In the genomic region with DNA sequence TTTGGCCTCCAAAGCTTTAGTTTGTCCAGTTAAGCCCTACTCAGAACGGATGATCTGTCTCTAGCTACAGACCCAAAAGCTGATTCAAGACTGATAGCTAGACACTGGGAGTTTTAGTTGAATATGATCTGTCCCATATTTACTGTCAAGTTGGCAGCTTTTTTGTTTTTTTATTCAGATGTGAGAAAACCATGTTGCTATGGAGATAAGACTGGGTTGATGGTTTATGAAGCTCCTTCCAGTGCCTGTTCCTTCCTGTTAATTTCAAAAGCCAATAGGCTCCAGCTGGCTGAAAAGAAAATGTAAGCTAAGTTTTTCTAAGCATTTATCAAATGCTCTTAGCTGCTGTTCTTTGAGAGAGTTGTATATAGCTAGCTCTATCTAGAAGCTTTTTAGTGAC, we compare ENCODE assay signal across 1 cellular context.
TF ChIP-seq lines count a peak whose summit lies in the region.

No MANE protein-coding gene starts in this region.

TF ChIP-seq in GM23338, 12 proteins besides CTCF, POLR2A, EP300 and RAD21:
- no peak for TF ChIP-seq CREB1 (CRISPR knock-in tag; IDR thresholded peaks at IDR 0.05; ENCODE audit: low read depth)
- no peak for TF ChIP-seq EZH2 (IDR thresholded peaks at IDR 0.05; ENCODE audit: low read depth, unreplicated experiment)
- TF ChIP-seq EZH2phosphoT487 (IDR thresholded peaks at IDR 0.05; ENCODE audit: unreplicated experiment), result no peak
- TF ChIP-seq, protein P1, sequence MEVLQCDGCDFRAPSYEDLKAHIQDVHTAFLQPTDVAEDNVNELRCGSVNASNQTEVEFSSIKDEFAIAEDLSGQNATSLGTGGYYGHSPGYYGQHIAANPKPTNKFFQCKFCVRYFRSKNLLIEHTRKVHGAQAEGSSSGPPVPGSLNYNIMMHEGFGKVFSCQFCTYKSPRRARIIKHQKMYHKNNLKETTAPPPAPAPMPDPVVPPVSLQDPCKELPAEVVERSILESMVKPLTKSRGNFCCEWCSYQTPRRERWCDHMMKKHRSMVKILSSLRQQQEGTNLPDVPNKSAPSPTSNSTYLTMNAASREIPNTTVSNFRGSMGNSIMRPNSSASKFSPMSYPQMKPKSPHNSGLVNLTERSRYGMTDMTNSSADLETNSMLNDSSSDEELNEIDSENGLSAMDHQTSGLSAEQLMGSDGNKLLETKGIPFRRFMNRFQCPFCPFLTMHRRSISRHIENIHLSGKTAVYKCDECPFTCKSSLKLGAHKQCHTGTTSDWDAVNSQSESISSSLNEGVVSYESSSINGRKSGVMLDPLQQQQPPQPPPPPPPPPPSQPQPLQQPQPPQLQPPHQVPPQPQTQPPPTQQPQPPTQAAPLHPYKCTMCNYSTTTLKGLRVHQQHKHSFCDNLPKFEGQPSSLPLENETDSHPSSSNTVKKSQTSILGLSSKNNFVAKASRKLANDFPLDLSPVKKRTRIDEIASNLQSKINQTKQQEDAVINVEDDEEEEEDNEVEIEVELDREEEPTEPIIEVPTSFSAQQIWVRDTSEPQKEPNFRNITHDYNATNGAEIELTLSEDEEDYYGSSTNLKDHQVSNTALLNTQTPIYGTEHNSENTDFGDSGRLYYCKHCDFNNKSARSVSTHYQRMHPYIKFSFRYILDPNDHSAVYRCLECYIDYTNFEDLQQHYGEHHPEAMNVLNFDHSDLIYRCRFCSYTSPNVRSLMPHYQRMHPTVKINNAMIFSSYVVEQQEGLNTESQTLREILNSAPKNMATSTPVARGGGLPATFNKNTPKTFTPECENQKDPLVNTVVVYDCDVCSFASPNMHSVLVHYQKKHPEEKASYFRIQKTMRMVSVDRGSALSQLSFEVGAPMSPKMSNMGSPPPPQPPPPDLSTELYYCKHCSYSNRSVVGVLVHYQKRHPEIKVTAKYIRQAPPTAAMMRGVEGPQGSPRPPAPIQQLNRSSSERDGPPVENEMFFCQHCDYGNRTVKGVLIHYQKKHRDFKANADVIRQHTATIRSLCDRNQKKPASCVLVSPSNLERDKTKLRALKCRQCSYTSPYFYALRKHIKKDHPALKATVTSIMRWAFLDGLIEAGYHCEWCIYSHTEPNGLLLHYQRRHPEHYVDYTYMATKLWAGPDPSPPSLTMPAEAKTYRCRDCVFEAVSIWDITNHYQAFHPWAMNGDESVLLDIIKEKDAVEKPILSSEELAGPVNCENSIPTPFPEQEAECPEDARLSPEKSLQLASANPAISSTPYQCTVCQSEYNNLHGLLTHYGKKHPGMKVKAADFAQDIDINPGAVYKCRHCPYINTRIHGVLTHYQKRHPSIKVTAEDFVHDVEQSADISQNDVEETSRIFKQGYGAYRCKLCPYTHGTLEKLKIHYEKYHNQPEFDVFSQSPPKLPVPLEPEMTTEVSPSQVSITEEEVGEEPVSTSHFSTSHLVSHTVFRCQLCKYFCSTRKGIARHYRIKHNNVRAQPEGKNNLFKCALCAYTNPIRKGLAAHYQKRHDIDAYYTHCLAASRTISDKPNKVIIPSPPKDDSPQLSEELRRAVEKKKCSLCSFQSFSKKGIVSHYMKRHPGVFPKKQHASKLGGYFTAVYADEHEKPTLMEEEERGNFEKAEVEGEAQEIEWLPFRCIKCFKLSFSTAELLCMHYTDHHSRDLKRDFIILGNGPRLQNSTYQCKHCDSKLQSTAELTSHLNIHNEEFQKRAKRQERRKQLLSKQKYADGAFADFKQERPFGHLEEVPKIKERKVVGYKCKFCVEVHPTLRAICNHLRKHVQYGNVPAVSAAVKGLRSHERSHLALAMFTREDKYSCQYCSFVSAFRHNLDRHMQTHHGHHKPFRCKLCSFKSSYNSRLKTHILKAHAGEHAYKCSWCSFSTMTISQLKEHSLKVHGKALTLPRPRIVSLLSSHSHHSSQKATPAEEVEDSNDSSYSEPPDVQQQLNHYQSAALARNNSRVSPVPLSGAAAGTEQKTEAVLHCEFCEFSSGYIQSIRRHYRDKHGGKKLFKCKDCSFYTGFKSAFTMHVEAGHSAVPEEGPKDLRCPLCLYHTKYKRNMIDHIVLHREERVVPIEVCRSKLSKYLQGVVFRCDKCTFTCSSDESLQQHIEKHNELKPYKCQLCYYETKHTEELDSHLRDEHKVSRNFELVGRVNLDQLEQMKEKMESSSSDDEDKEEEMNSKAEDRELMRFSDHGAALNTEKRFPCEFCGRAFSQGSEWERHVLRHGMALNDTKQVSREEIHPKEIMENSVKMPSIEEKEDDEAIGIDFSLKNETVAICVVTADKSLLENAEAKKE (CRISPR knock-in tag; IDR thresholded peaks at IDR 0.05), result no peak
- TF ChIP-seq STAT1 (IDR thresholded peaks at IDR 0.05; ENCODE audit: unreplicated experiment), result no peak
- TF ChIP-seq ZNF114 (CRISPR knock-in tag; IDR thresholded peaks at IDR 0.05), result no peak
- TF ChIP-seq JUNB (IDR thresholded peaks at IDR 0.05; ENCODE audit: unreplicated experiment), result no peak
- TF ChIP-seq, protein P2, sequence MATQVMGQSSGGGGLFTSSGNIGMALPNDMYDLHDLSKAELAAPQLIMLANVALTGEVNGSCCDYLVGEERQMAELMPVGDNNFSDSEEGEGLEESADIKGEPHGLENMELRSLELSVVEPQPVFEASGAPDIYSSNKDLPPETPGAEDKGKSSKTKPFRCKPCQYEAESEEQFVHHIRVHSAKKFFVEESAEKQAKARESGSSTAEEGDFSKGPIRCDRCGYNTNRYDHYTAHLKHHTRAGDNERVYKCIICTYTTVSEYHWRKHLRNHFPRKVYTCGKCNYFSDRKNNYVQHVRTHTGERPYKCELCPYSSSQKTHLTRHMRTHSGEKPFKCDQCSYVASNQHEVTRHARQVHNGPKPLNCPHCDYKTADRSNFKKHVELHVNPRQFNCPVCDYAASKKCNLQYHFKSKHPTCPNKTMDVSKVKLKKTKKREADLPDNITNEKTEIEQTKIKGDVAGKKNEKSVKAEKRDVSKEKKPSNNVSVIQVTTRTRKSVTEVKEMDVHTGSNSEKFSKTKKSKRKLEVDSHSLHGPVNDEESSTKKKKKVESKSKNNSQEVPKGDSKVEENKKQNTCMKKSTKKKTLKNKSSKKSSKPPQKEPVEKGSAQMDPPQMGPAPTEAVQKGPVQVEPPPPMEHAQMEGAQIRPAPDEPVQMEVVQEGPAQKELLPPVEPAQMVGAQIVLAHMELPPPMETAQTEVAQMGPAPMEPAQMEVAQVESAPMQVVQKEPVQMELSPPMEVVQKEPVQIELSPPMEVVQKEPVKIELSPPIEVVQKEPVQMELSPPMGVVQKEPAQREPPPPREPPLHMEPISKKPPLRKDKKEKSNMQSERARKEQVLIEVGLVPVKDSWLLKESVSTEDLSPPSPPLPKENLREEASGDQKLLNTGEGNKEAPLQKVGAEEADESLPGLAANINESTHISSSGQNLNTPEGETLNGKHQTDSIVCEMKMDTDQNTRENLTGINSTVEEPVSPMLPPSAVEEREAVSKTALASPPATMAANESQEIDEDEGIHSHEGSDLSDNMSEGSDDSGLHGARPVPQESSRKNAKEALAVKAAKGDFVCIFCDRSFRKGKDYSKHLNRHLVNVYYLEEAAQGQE (IDR thresholded peaks at IDR 0.05; ENCODE audit: unreplicated experiment), result no peak
- TF ChIP-seq POLR2AphosphoS5 (IDR thresholded peaks at IDR 0.05; ENCODE audit: low read depth), result no peak
